Comparison of ENCODE assay signal across 29 cellular contexts in the genomic region with DNA sequence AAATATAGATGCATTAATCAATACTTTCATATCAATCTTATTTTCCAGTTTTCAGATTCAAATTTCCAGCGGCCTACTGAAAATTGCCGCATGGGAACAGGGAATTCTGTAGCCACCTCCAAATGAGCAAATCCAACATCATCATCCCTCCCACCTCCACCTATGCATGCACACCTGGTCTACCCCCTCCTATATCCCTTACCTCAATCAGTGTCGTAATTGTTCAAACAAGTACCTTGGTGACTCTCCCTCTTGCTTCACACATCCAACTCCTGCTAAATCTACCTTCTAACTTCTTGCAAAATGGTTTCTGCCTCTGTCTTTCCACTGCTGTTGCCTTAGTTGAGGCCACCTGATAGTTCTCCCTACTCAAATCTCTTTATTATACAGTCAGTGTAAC.
"Had no signal": no experiment of that assay in that cellular context is flagged by ENCODE, and none has a peak within 500 bp of the region (broad histone marks: within the 10 kb centered on the region; RNA-seq: fewer than 3 reads in every experiment).

No MANE protein-coding gene starts in this region.

- H3K4me3 ChIP-seq: adrenal gland, body of pancreas, cardiac muscle cell, colonic mucosa had no signal

- H3K27ac Mint-ChIP-seq: activated CD4-positive, alpha-beta memory T cell treated with anti-CD3 and anti-CD28 coated beads for 36 hours; activated CD4-positive, alpha-beta T cell treated with anti-CD3 and anti-CD28 coated beads for 36 hours; activated CD4-positive, alpha-beta T cell treated with anti-CD3 and anti-CD28 coated beads, Interleukin-2, amount 10 ng/mL, durations not matched to agents 24 days and 14 days; activated CD8-positive, alpha-beta memory T cell treated with anti-CD3 and anti-CD28 coated beads, Interleukin-2, amount 10 ng/mL, durations not matched to agents 7 days and 5 days; activated CD8-positive, alpha-beta T cell treated with anti-CD3 and anti-CD28 coated beads, Interleukin-2, amount 10 ng/mL, durations not matched to agents 7 days and 5 days; activated naive CD4-positive, alpha-beta T cell treated with anti-CD3 and anti-CD28 coated beads for 36 hours; activated naive CD4-positive, alpha-beta T cell treated with anti-CD3 and anti-CD28 coated beads, Interleukin-2, amount 50 U/mL, for 24 hours; activated naive CD8-positive, alpha-beta T cell treated with anti-CD3 and anti-CD28 coated beads for 36 hours; activated naive CD8-positive, alpha-beta T cell treated with anti-CD3 and anti-CD28 coated beads, Interleukin-2, amount 50 U/mL, for 24 hours; activated T-helper 1 cell treated with anti-CD3 and anti-CD28 coated beads, Interleukin-12 subunit alpha, Interleukin-12 subunit beta, Interleukin-2, Interleukin-4 antibody, amounts not matched to agents 30 ng/mL and 10 ng/mL and 1 ng/mL, durations not matched to agents 14 hours and 24 hours and 36 hours; activated T-helper 2 cell treated with anti-CD3 and anti-CD28 coated beads, Interferon-gamma antibody, Interleukin-2, Interleukin-4, amounts not matched to agents 10 μg/mL and 5 μg/mL and 100 μg/mL, durations not matched to agents 14 hours and 24 hours and 36 hours had no signal

- H3K27me3 Mint-ChIP-seq: activated CD4-positive, alpha-beta memory T cell treated with anti-CD3 and anti-CD28 coated beads for 36 hours; activated CD4-positive, alpha-beta T cell treated with anti-CD3 and anti-CD28 coated beads, Interleukin-2, amount 10 ng/mL, durations not matched to agents 24 days and 14 days; activated CD8-positive, alpha-beta memory T cell treated with anti-CD3 and anti-CD28 coated beads, Interleukin-2, amount 10 ng/mL, durations not matched to agents 7 days and 5 days; activated naive CD4-positive, alpha-beta T cell treated with anti-CD3 and anti-CD28 coated beads, Interleukin-2, amount 50 U/mL, for 24 hours; activated naive CD8-positive, alpha-beta T cell treated with anti-CD3 and anti-CD28 coated beads, Interleukin-2, amount 50 U/mL, for 24 hours had no signal

- H3K4me1 Mint-ChIP-seq: activated CD4-positive, alpha-beta T cell treated with anti-CD3 and anti-CD28 coated beads for 36 hours; activated CD4-positive, alpha-beta T cell treated with anti-CD3 and anti-CD28 coated beads, Interleukin-2, amount 10 ng/mL, durations not matched to agents 24 days and 14 days; activated CD8-positive, alpha-beta memory T cell treated with anti-CD3 and anti-CD28 coated beads, Interleukin-2, amount 10 ng/mL, durations not matched to agents 7 days and 5 days; activated naive CD4-positive, alpha-beta T cell treated with anti-CD3 and anti-CD28 coated beads, Interleukin-2, amount 50 U/mL, for 24 hours; activated naive CD8-positive, alpha-beta T cell treated with anti-CD3 and anti-CD28 coated beads for 36 hours; activated naive CD8-positive, alpha-beta T cell treated with anti-CD3 and anti-CD28 coated beads, Interleukin-2, amount 50 U/mL, for 24 hours had no signal

- H3K9me3 Mint-ChIP-seq: activated CD4-positive, alpha-beta T cell treated with anti-CD3 and anti-CD28 coated beads, Interleukin-2, amount 10 ng/mL, durations not matched to agents 24 days and 14 days; activated naive CD4-positive, alpha-beta T cell treated with anti-CD3 and anti-CD28 coated beads, Interleukin-2, amount 50 U/mL, for 24 hours; activated T-helper 2 cell treated with anti-CD3 and anti-CD28 coated beads, Interferon-gamma antibody, Interleukin-2, Interleukin-4, amounts not matched to agents 10 μg/mL and 5 μg/mL and 100 μg/mL, durations not matched to agents 14 hours and 24 hours and 36 hours had no signal

- H3K27ac ChIP-seq: adrenal gland, body of pancreas, cardiac muscle cell, colonic mucosa had no signal

- DNase-seq: activated CD4-positive, alpha-beta memory T cell treated with anti-CD3 and anti-CD28 coated beads for 36 hours; activated CD4-positive, alpha-beta T cell treated with anti-CD3 and anti-CD28 coated beads for 36 hours; activated CD4-positive, alpha-beta T cell treated with anti-CD3 and anti-CD28 coated beads, Interleukin-2, amount 10 ng/mL, durations not matched to agents 24 days and 14 days; activated CD4-positive, CD25-positive, alpha-beta regulatory T cell; activated CD4-positive, CD25-positive, alpha-beta regulatory T cell treated with anti-CD3 and anti-CD28 coated beads, Interleukin-2, amount 50 U/mL, for 72 hours; activated CD8-positive, alpha-beta memory T cell treated with anti-CD3 and anti-CD28 coated beads, Interleukin-2, amount 10 ng/mL, durations not matched to agents 7 days and 5 days; activated CD8-positive, alpha-beta memory T cell treated with anti-CD3 and anti-CD28 coated beads, Interleukin-2, amount 50 U/mL, for 4 hours; activated CD8-positive, alpha-beta T cell treated with anti-CD3 and anti-CD28 coated beads, Interleukin-2, amount 10 ng/mL, durations not matched to agents 7 days and 5 days; activated effector memory CD4-positive, alpha-beta T cell treated with anti-CD3 and anti-CD28 coated beads, Interleukin-2, amount 50 U/mL, for 16 hours; activated naive CD4-positive, alpha-beta T cell treated with anti-CD3 and anti-CD28 coated beads for 36 hours; activated naive CD8-positive, alpha-beta T cell treated with anti-CD3 and anti-CD28 coated beads for 36 hours; activated naive CD8-positive, alpha-beta T cell treated with anti-CD3 and anti-CD28 coated beads, Interleukin-2, amount 50 U/mL, for 24 hours; activated T-cell treated with anti-CD3 and anti-CD28 coated beads, Interleukin-2, amount 50 U/mL, for 1 hour; activated T-cell treated with anti-CD3 and anti-CD28 coated beads, Interleukin-2, amount 50 U/mL, for 48 hours; adrenal gland; amygdala; aorta; body of pancreas; central memory CD4-positive, alpha-beta T cell; cerebellar nuclear complex; colonic mucosa; effector CD8-positive, alpha-beta T cell; foreskin fibroblast; head of caudate nucleus; T-helper 2 cell had no signal

- H3K27me3 ChIP-seq: adrenal gland, body of pancreas, cardiac muscle cell, colonic mucosa had no signal

- H3K36me3 Mint-ChIP-seq: activated CD4-positive, alpha-beta memory T cell treated with anti-CD3 and anti-CD28 coated beads for 36 hours; activated CD8-positive, alpha-beta memory T cell treated with anti-CD3 and anti-CD28 coated beads, Interleukin-2, amount 10 ng/mL, durations not matched to agents 7 days and 5 days; activated naive CD4-positive, alpha-beta T cell treated with anti-CD3 and anti-CD28 coated beads, Interleukin-2, amount 50 U/mL, for 24 hours; activated naive CD8-positive, alpha-beta T cell treated with anti-CD3 and anti-CD28 coated beads for 36 hours had no signal

- H3K9me3 ChIP-seq: adrenal gland, body of pancreas, colonic mucosa had no signal

- H3K36me3 ChIP-seq: adrenal gland, cardiac muscle cell, colonic mucosa had no signal

- H3K4me1 ChIP-seq: adrenal gland, body of pancreas, colonic mucosa had no signal

- H3K4me3 Mint-ChIP-seq: activated CD4-positive, alpha-beta memory T cell treated with anti-CD3 and anti-CD28 coated beads for 36 hours; activated CD4-positive, alpha-beta T cell treated with anti-CD3 and anti-CD28 coated beads for 36 hours; activated CD4-positive, alpha-beta T cell treated with anti-CD3 and anti-CD28 coated beads, Interleukin-2, amount 10 ng/mL, durations not matched to agents 24 days and 14 days; activated CD8-positive, alpha-beta memory T cell treated with anti-CD3 and anti-CD28 coated beads, Interleukin-2, amount 10 ng/mL, durations not matched to agents 7 days and 5 days; activated CD8-positive, alpha-beta T cell treated with anti-CD3 and anti-CD28 coated beads, Interleukin-2, amount 10 ng/mL, durations not matched to agents 7 days and 5 days; activated naive CD4-positive, alpha-beta T cell treated with anti-CD3 and anti-CD28 coated beads for 36 hours; activated naive CD4-positive, alpha-beta T cell treated with anti-CD3 and anti-CD28 coated beads, Interleukin-2, amount 50 U/mL, for 24 hours; activated naive CD8-positive, alpha-beta T cell treated with anti-CD3 and anti-CD28 coated beads for 36 hours; activated naive CD8-positive, alpha-beta T cell treated with anti-CD3 and anti-CD28 coated beads, Interleukin-2, amount 50 U/mL, for 24 hours; activated T-helper 1 cell treated with anti-CD3 and anti-CD28 coated beads, Interleukin-12 subunit alpha, Interleukin-12 subunit beta, Interleukin-2, Interleukin-4 antibody, amounts not matched to agents 30 ng/mL and 10 ng/mL and 1 ng/mL, durations not matched to agents 14 hours and 24 hours and 36 hours had no signal
